ENCODE assay signal across 8 cellular contexts in the genomic region with DNA sequence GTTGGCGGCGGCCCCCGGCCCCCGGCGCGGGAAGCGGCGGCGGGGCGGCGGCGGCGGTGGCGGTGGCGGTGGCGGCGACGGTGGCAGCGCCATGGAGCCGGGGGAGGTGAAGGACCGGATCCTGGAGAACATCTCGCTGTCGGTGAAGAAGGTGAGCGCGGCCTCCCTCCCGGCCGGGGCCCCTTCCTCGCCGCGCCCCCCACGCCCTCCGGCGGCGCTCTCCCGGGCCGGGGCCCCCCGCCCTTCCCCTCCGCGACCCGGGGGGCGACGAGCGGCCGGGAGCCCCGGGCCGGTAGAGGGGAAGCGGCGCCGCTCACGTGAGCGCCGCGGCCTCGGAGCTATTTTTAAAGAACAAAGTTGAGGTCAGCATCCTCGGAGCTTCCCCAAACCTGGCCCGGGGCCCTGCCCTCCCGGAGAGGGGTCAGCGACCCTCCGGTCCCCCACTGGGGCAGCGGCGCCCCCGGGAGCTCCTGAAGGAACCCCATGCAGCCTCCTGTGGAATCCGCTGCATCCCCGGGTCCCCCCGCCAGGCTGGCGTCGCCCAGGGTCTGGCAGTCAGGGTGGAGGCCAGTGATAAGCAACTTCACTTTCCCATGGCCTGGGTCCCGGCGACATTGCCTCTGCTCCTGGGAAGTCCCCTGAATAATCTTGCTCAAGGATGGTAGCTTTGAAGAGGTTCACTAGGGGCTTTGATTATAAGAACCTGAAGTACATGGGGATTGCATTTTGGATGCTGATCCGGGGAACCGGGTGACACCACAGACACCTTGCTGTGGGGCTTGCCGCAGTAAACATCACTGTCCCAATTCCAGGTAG. TPM values are rescaled to one million over a fixed set of nuclear protein-coding genes. Genes with fewer than 3 reads are reported as not detected.
DNase-seq lines count a peak whose midpoint lies in the region; ATAC-seq and TF ChIP-seq lines count a peak whose summit lies in the region.

No MANE protein-coding gene starts in this region.

- H3K4me3 Mint-ChIP-seq in T-helper 1 cell treated with Interleukin-12 subunit alpha and Interleukin-12 subunit beta and Interleukin-4 antibody, amounts not matched to agents 30 μg/mL and 1 μg/mL, for 36 hours: peak overlapping the region; percentile 88

- no peaks in the 10 kb centered on the region for H3K27me3 ChIP-seq in kidney epithelial cell (ENCODE audit: control insufficient read depth, insufficient read depth, low read length)

- H3K4me3 ChIP-seq in GM08714 (ENCODE audit: low read length) (peak overlapping the region; percentile 94), cardiac fibroblast (replicated peaks in 1 of 2; ENCODE audit: low read depth in 2 of 2, low read length in 2 of 2) (peak overlapping the region; percentile 79 to 85), kidney epithelial cell (ENCODE audit: low read depth, low read length) (peak overlapping the region; percentile 78)

- no peaks in the 10 kb centered on the region for H3K27me3 Mint-ChIP-seq in T-helper 1 cell treated with Interleukin-12 subunit alpha and Interleukin-12 subunit beta and Interleukin-4 antibody, amounts not matched to agents 30 μg/mL and 1 μg/mL, for 36 hours (ENCODE audit: low read depth)

- peaks cover 26% of the 10 kb centered on the region for H3K4me1 Mint-ChIP-seq in T-helper 1 cell treated with Interleukin-12 subunit alpha and Interleukin-12 subunit beta and Interleukin-4 antibody, amounts not matched to agents 30 μg/mL and 1 μg/mL, for 36 hours (ENCODE audit: low read depth)

- peak overlapping the region; percentile 88 for H3K27ac Mint-ChIP-seq in T-helper 1 cell treated with Interleukin-12 subunit alpha and Interleukin-12 subunit beta and Interleukin-4 antibody, amounts not matched to agents 30 μg/mL and 1 μg/mL, for 36 hours

- TF ChIP-seq CTCF in cardiac fibroblast (IDR thresholded peaks at IDR 0.05; ENCODE audit: low read depth, low read length) (no peak), kidney epithelial cell (IDR thresholded peaks at IDR 0.05; ENCODE audit: insufficient read depth, low read length, poor library complexity, severe bottlenecking) (peak; percentile 10)

- H3K36me3 Mint-ChIP-seq in T-helper 1 cell treated with Interleukin-12 subunit alpha and Interleukin-12 subunit beta and Interleukin-4 antibody, amounts not matched to agents 30 μg/mL and 1 μg/mL, for 36 hours (ENCODE audit: low read depth): no peaks in the 10 kb centered on the region

- peak; percentile 25 for ATAC-seq in HG02970 (IDR thresholded peaks at IDR 0.05; ENCODE audit: low FRiP score, unreplicated experiment)
- ATAC-seq in HG03378 (IDR thresholded peaks at IDR 0.05; ENCODE audit: unreplicated experiment): no peak

- H3K36me3 ChIP-seq in kidney epithelial cell (ENCODE audit: control insufficient read depth, insufficient read depth, low read length): peaks cover 3% of the 10 kb centered on the region

- no peaks in the 10 kb centered on the region for H3K9me3 Mint-ChIP-seq in T-helper 1 cell treated with Interleukin-12 subunit alpha and Interleukin-12 subunit beta and Interleukin-4 antibody, amounts not matched to agents 30 μg/mL and 1 μg/mL, for 36 hours

- DNase-seq in cardiac fibroblast (ENCODE audit: low read depth in 2 of 2) (no peak), kidney epithelial cell (ENCODE audit: low read depth) (no peak), SW 1271 (lab: John Stamatoyannopoulos, UW) (no peak)
- DNase-seq in stimulated activated CD4-positive, alpha-beta T cell treated with anti-CD3 and anti-CD28 coated beads, Interleukin-4, amount 100 ng/mL, for 1 hour: peak; percentile 33

RNA-seq across cellular contexts. Expression of gene PLEKHM2, which starts 0.6 kb away (rescaled TPM):
- total RNA-seq in kidney epithelial cell: 52.1 and 73.3 TPM in 2 replicates

RNA-seq across cellular contexts. Expression of gene SLC25A34, which starts 51.4 kb away (rescaled TPM):
- total RNA-seq in kidney epithelial cell: 0.25 and 0.34 TPM in 2 replicates

RNA-seq across cellular contexts. Expression of gene TMEM82, which starts 57.6 kb away (rescaled TPM):
- not detected in 2 replicates for total RNA-seq in kidney epithelial cell
